In the genomic region with DNA sequence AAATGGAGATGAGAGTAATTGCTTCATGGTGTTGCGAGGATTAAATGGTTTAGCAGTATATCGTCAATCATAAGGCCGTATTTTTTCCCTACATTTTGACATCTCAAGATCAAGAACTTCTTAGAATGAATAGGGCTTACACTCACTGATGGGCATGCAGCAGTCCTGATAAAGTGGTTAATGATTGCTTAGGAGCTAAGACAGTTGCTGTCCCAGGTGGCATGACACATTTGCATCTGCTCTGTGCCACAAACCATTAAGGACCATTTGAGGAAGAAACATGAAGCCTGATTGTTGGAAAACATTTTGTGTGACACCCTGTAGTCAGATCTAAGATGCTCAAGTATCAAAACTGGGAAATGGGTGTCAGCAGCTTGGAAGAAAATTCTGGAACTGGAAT, we compare ENCODE assay signal across 27 cellular contexts.
DNase-seq lines count a peak whose midpoint lies in the region; ATAC-seq and TF ChIP-seq lines count a peak whose summit lies in the region.
"Had no signal": no experiment of that assay in that cellular context is flagged by ENCODE, and none has a peak within 500 bp of the region (broad histone marks: within the 10 kb centered on the region; RNA-seq: fewer than 3 reads in every experiment).

No MANE protein-coding gene starts in this region.

- no peak for TF ChIP-seq CTCF in smooth muscle cell (IDR thresholded peaks at IDR 0.05; ENCODE audit: borderline replicate concordance, insufficient read depth, poor library complexity, severe bottlenecking)

- H3K9ac ChIP-seq in smooth muscle cell (ENCODE audit: low read depth), result no peak overlapping the region
- H3K9ac ChIP-seq: parathyroid adenoma had no signal

- H3F3A ChIP-seq in smooth muscle cell (ENCODE audit: low read depth), result no peaks in the 10 kb centered on the region

- ATAC-seq in GM19452 (IDR thresholded peaks at IDR 0.05; ENCODE audit: unreplicated experiment), result peak; percentile 86
- peak; percentile 51 for ATAC-seq in HG02938 (IDR thresholded peaks at IDR 0.05; ENCODE audit: unreplicated experiment)
- peak; percentile 85 for ATAC-seq in HG03457 (IDR thresholded peaks at IDR 0.05; ENCODE audit: unreplicated experiment)
- no peak for ATAC-seq in HG02870 (IDR thresholded peaks at IDR 0.05; ENCODE audit: unreplicated experiment)
- ATAC-seq in left colon, result no peak
- ATAC-seq: activated naive CD8-positive, alpha-beta T cell treated with anti-CD3 and anti-CD28 coated beads, Interleukin-2, amount 50 U/mL, for 24 hours; left ventricle myocardium superior had no signal

- H3K4me2 ChIP-seq in smooth muscle cell, result no peak overlapping the region
- H3K4me2 ChIP-seq: A549 had no signal

- H3K36me3 ChIP-seq in smooth muscle cell (ENCODE audit: low read depth), result no peaks in the 10 kb centered on the region
- H3K36me3 ChIP-seq in MG63, result no peaks in the 10 kb centered on the region
- H3K36me3 ChIP-seq: sigmoid colon had no signal

- H3K4me1 ChIP-seq in smooth muscle cell (ENCODE audit: low read depth), result no peaks in the 10 kb centered on the region
- H3K4me1 ChIP-seq: parathyroid adenoma had no signal

- no peaks in the 10 kb centered on the region for H4K20me1 ChIP-seq in smooth muscle cell (ENCODE audit: low read depth)

- no peak overlapping the region for H2AFZ ChIP-seq in smooth muscle cell (ENCODE audit: low read depth)
- H2AFZ ChIP-seq: parathyroid adenoma had no signal

- peak; percentile 16 for DNase-seq in DMS53 treated with DMSO at 0.1 percent for 48 hours (lab: John Stamatoyannopoulos, UW; ENCODE audit: unreplicated experiment)
- DNase-seq in smooth muscle cell (lab: John Stamatoyannopoulos, UW; ENCODE audit: unreplicated experiment), result no peak
- DNase-seq in left colon, result no peak
- DNase-seq in MG63, result no peak
- DNase-seq: activated B cell treated with CpG ODN at 0.5 μM for 24 hours; activated CD4-positive, alpha-beta T cell treated with anti-CD3 and anti-CD28 coated beads, Interleukin-2, amount 50 U/mL, for 48 hours; activated effector memory CD4-positive, alpha-beta T cell treated with anti-CD3 and anti-CD28 coated beads, Interleukin-2, amount 50 U/mL, for 16 hours; activated naive CD8-positive, alpha-beta T cell treated with anti-CD3 and anti-CD28 coated beads, Interleukin-2, amount 50 U/mL, for 24 hours; DMS79 treated with DMSO at 0.1 percent for 48 hours; effector CD4-positive, alpha-beta T cell; foreskin fibroblast; immature natural killer cell; Kasumi-1; left ventricle myocardium superior; midbrain; NCI-H187 treated with DMSO at 0.1 percent for 48 hours; NCI-H226; NCI-H748 treated with DMSO at 0.1 percent for 48 hours; nephron progenitor cell; sigmoid colon; stimulated activated CD8-positive, alpha-beta memory T cell treated with anti-CD3 and anti-CD28 coated beads, Interleukin-4, amount 100 ng/mL, for 48 hours had no signal

- 94% methylated on average over 3 of the region's 3 CpGs for WGBS in smooth muscle cell (ENCODE audit: low lambda C conversion rate)

- H3K9me3 ChIP-seq in smooth muscle cell (replicated peaks; ENCODE audit: low read depth), result no peaks in the 10 kb centered on the region
- no peaks in the 10 kb centered on the region for H3K9me3 ChIP-seq in MG63
- H3K9me3 ChIP-seq: A549, sigmoid colon had no signal

- no peak overlapping the region for H3K27ac ChIP-seq in smooth muscle cell (ENCODE audit: low read depth)
- H3K27ac ChIP-seq: A549, parathyroid adenoma, sigmoid colon had no signal

- intact Hi-C loops in left colon (cut with DNase I, micrococcal nuclease), result loop anchor here in 1 of 2 donors (10.0 kb wide), 1 partner anchor 208 kb away; no protein-coding TSS in a partner anchor

- H3K4me3 ChIP-seq in smooth muscle cell, result no peak overlapping the region
- H3K4me3 ChIP-seq in MG63, result no peak overlapping the region
- H3K4me3 ChIP-seq: A549, sigmoid colon had no signal

- H3K27me3 ChIP-seq in smooth muscle cell (ENCODE audit: low read depth), result no peaks in the 10 kb centered on the region
- H3K27me3 ChIP-seq in MG63, result no peaks in the 10 kb centered on the region
- H3K27me3 ChIP-seq: sigmoid colon had no signal

- H3K79me2 ChIP-seq in smooth muscle cell (ENCODE audit: low read depth), result no peaks in the 10 kb centered on the region
- H3K79me2 ChIP-seq: parathyroid adenoma had no signal

Comparison
In these comparisons a context has a peak if more than half of its experiments do, and no peak if none do; other contexts are left out.
1. ATAC-seq: peak in GM19452 (single experiment), HG02938 (single experiment) and HG03457 (single experiment); none in HG02870 (single experiment) and left colon (single experiment).